In genomic region chr19:43124360-43124759, GRCh38 we compare ENCODE assay signal across 25 cellular contexts. TPM values are rescaled to one million over a fixed set of nuclear protein-coding genes. Genes with fewer than 3 reads are reported as not detected.
DNase-seq lines count a peak whose midpoint lies in the region; ATAC-seq, FAIRE-seq and TF ChIP-seq lines count a peak whose summit lies in the region.
"Had no signal": no experiment of that assay in that cellular context is flagged by ENCODE, and none has a peak within 500 bp of the region (broad histone marks: within the 10 kb centered on the region; RNA-seq: fewer than 3 reads in every experiment).

No MANE protein-coding gene starts in this region.

- no TSS peak for BruUV-seq in HepG2 (replicated peaks; lab: Mats Ljungman, UMichigan)

- no peak overlapping the region for H3K9ac ChIP-seq in liver (ENCODE audit: low read depth in 1 of 2, low read length in 2 of 2)
- H3K9ac ChIP-seq in HepG2 (ENCODE audit: insufficient read depth, low read depth, low read length) = no peak overlapping the region
- H3K9ac ChIP-seq in OCI-LY3 (ENCODE audit: low read length) = no peak overlapping the region

- H2AFZ ChIP-seq in HepG2 (ENCODE audit: low read length) = no peak overlapping the region
- H2AFZ ChIP-seq in OCI-LY3 (ENCODE audit: low read depth, low read length) = no peak overlapping the region

- H3K4me3 ChIP-seq in liver (ENCODE audit: low read depth in 1 of 3, low read length in 3 of 3) (no peak overlapping the region), HepG2 (replicated peaks in 1 of 3; ENCODE audit: insufficient read depth in 1 of 3, low read depth in 2 of 3, low read length in 3 of 3) (no peak overlapping the region), OCI-LY3 (ENCODE audit: low read length) (no peak overlapping the region), epithelial cell of proximal tubule (ENCODE audit: low read depth, low read length) (no peak overlapping the region)

- no peak for TF ChIP-seq EP300 in HepG2 (IDR thresholded peaks at IDR 0.05; ENCODE audit: low read depth in 2 of 2, low read length in 2 of 2)
- TF ChIP-seq EP300 in HepG2 (CRISPR knock-in tag; IDR thresholded peaks at IDR 0.05; ENCODE audit: borderline replicate concordance) = no peak

- CTCF ChIA-PET in HepG2 (lab: Yijun Ruan, JAX; ENCODE audit: low intra/inter-chr PET ratio, low total read pairs) = no interaction called here

- 64% methylated on average over 2 of the region's 2 CpGs for WGBS in liver
- 0% methylated on average over 2 of the region's 2 CpGs for WGBS in HepG2 (ENCODE audit: low lambda C conversion rate)

- no peak overlapping the region for H3K4me2 ChIP-seq in HepG2 (ENCODE audit: low read depth, low read length)
- H3K4me2 ChIP-seq in OCI-LY3 (ENCODE audit: low read length) = no peak overlapping the region

- no peak for TF ChIP-seq RAD21 in liver (IDR thresholded peaks at IDR 0.05)
- TF ChIP-seq RAD21 in HepG2 (CRISPR knock-in tag; IDR thresholded peaks at IDR 0.05) = no peak

- ATAC-seq in HepG2 (no peak), HG02798 (IDR thresholded peaks at IDR 0.05; ENCODE audit: poor library complexity, unreplicated experiment) (no peak)
- ATAC-seq: activated CD8-positive, alpha-beta memory T cell treated with anti-CD3 and anti-CD28 coated beads, Interleukin-2, amount 10 ng/mL, durations not matched to agents 7 days and 5 days had no signal

- H4K20me1 ChIP-seq in HepG2 (ENCODE audit: insufficient read depth, low read length) = no peaks in the 10 kb centered on the region
- H4K20me1 ChIP-seq in OCI-LY3 (ENCODE audit: insufficient read depth, low read length) = no peaks in the 10 kb centered on the region

- no peak for FAIRE-seq in HepG2 (lab: Jason Lieb, UNC)
- FAIRE-seq: RCC 7860 had no signal

- TF ChIP-seq CTCF in liver (IDR thresholded peaks at IDR 0.05; ENCODE audit: low read depth, low read length, missing input control) (peak; percentile 20), HepG2 (CRISPR knock-in tag; IDR thresholded peaks at IDR 0.05) (no peak), OCI-LY3 (IDR thresholded peaks at IDR 0.05; ENCODE audit: low read depth, low read length) (peak; percentile 21; the same call in 1 of the 2 replicates), epithelial cell of proximal tubule (conservative IDR thresholded peaks at IDR 0.05; ENCODE audit: low read depth, low read length) (peak; percentile 13)

- DNase-seq in HepG2 (ENCODE audit: low spot score) = no peak
- DNase-seq in epithelial cell of proximal tubule (ENCODE audit: low read depth) = no peak
- no peak for DNase-seq in COLO668 (lab: John Stamatoyannopoulos, UW; ENCODE audit: unreplicated experiment)
- DNase-seq in activated T-cell treated with anti-CD3 and anti-CD28 coated beads, Interleukin-2, amount 50 U/mL, for 1 hour = no peak
- DNase-seq in cerebellar cortex (ENCODE audit: low spot score) = no peak
- DNase-seq: activated CD4-positive, alpha-beta T cell treated with anti-CD3 and anti-CD28 coated beads, Interleukin-2, amount 10 ng/mL, durations not matched to agents 7 days and 5 days; activated CD8-positive, alpha-beta memory T cell treated with anti-CD3 and anti-CD28 coated beads, Interleukin-2, amount 10 ng/mL, durations not matched to agents 7 days and 5 days; aorta; cerebellar nuclear complex; DMS79; H7; KG1; NCI-H1048; NCI-H187 treated with DMSO at 0.1 percent for 48 hours; NCI-H345; stimulated activated CD4-positive, alpha-beta T cell treated with anti-CD3 and anti-CD28 coated beads, Interleukin-2, amount 100 ng/mL, for 48 hours; stimulated activated naive CD4-positive, alpha-beta T cell treated with Interleukin-2 at 50 U/mL for 16 hours; T-helper 2 cell had no signal

- no peaks in the 10 kb centered on the region for H3K79me2 ChIP-seq in HepG2 (ENCODE audit: insufficient read depth, low read length)
- H3K79me2 ChIP-seq in OCI-LY3 (ENCODE audit: low read length) = no peaks in the 10 kb centered on the region

- POLR2A ChIA-PET in HepG2 (lab: Yijun Ruan, JAX) = no interaction called here

- H3K36me3 ChIP-seq in liver (ENCODE audit: control insufficient read depth in 4 of 4, insufficient read depth in 3 of 4, low read depth in 1 of 4, low read length in 3 of 4) (no peaks in the 10 kb centered on the region), HepG2 (replicated peaks in 1 of 2; ENCODE audit: control insufficient read depth in 1 of 2, insufficient read depth in 2 of 2, low read length in 2 of 2) (no peaks in the 10 kb centered on the region), OCI-LY3 (replicated peaks; ENCODE audit: low read depth, low read length) (no peaks in the 10 kb centered on the region)

- no peak overlapping the region for H3K27ac ChIP-seq in liver (ENCODE audit: low read depth in 1 of 2, low read length in 2 of 2)
- H3K27ac ChIP-seq in HepG2 (ENCODE audit: extremely low read length, insufficient read depth, low read length) = no peak overlapping the region
- no peak overlapping the region for H3K27ac ChIP-seq in OCI-LY3 (ENCODE audit: low read length)

- H3K27me3 ChIP-seq in liver (ENCODE audit: control insufficient read depth in 4 of 4, insufficient read depth in 4 of 4, low read length in 3 of 4) (no peaks in the 10 kb centered on the region), HepG2 (ENCODE audit: control insufficient read depth in 1 of 2, insufficient read depth in 2 of 2, low read length in 2 of 2) (no peaks in the 10 kb centered on the region; a peak in 1 of 5 replicates), OCI-LY3 (ENCODE audit: low read depth, low read length) (peaks cover 8% of the 10 kb centered on the region)

- no peaks in the 10 kb centered on the region for H3K9me3 ChIP-seq in liver (ENCODE audit: control insufficient read depth in 4 of 4, low read length in 3 of 4)
- no peaks in the 10 kb centered on the region for H3K9me3 ChIP-seq in HepG2 (ENCODE audit: low read length)
- no peaks in the 10 kb centered on the region for H3K9me3 ChIP-seq in OCI-LY3 (ENCODE audit: insufficient read depth, low read length)

- TF ChIP-seq POLR2A in HepG2 (IDR thresholded peaks at IDR 0.05; ENCODE audit: insufficient read depth in 1 of 2, low read depth in 2 of 2, low read length in 2 of 2) = no peak

- in situ Hi-C loops in HepG2 (cut with HindIII; ENCODE audit: extremely low pct_ligation_motif_present, low pct_unique_long_range_greater_than_20kb) = loop anchor here (25.0 kb wide), 1 partner anchor 188 kb away; no protein-coding TSS in a partner anchor

- peaks cover 0 to 3% (median 0%) of the 10 kb centered on the region in 4 donors for H3K4me1 ChIP-seq in liver (ENCODE audit: control insufficient read depth in 4 of 4, insufficient read depth in 4 of 4, low read length in 3 of 4)
- no peaks in the 10 kb centered on the region for H3K4me1 ChIP-seq in HepG2 (ENCODE audit: insufficient read depth, low read length)
- H3K4me1 ChIP-seq in OCI-LY3 (ENCODE audit: low read length) = no peaks in the 10 kb centered on the region

- intact Hi-C loops in HepG2 (cut with micrococcal nuclease; ENCODE audit: unreplicated experiment) = no loop called here

TF ChIP-seq in liver, 16 proteins besides CTCF, POLR2A, EP300 and RAD21 (continues in another document):
- no peak for TF ChIP-seq JUND (IDR thresholded peaks at IDR 0.05)
- TF ChIP-seq, protein P1, sequence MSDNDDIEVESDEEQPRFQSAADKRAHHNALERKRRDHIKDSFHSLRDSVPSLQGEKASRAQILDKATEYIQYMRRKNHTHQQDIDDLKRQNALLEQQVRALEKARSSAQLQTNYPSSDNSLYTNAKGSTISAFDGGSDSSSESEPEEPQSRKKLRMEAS (IDR thresholded peaks at IDR 0.05) = no peak
- no peak for TF ChIP-seq GABPA (IDR thresholded peaks at IDR 0.05 in 1 of 2, conservative IDR thresholded peaks at IDR 0.05 in 1 of 2)

TF ChIP-seq in HepG2, 621 proteins besides CTCF, POLR2A, EP300 and RAD21:
- no peak for TF ChIP-seq MTA3 (CRISPR knock-in tag; IDR thresholded peaks at IDR 0.05)

RNA-seq across cellular contexts. Expression of gene PSG2, which starts 41.9 kb away (rescaled TPM):
- total RNA-seq in liver = not detected
- not detected for polyA plus RNA-seq in liver
- total RNA-seq in HepG2 (2016; rRNA removed; fragmentation: Illumina TruSeq; extraction: Trizol) = not detected in 2 replicates
- not detected in 2 replicates for total RNA-seq in HepG2 (2016; cell fraction: cytosol; rRNA removed; fragmentation: Illumina TruSeq; extraction: Trizol; ENCODE audit: low read depth)
- not detected in 2 replicates for total RNA-seq in HepG2 (2016; cell fraction: insoluble cytoplasmic fraction; rRNA removed; fragmentation: Illumina TruSeq; extraction: Trizol)
- total RNA-seq in HepG2 (2016; cell fraction: membrane; rRNA removed; fragmentation: Illumina TruSeq; extraction: Trizol) = not detected in 2 replicates
- total RNA-seq in HepG2 (2016; cell fraction: nucleus; rRNA removed; fragmentation: Illumina TruSeq; extraction: Trizol) = not detected in 2 replicates
- not detected in 2 replicates for polyA plus RNA-seq in HepG2 (2011; rRNA removed)
- polyA plus RNA-seq in HepG2 (2011; cell fraction: cytosol; rRNA removed) = not detected in 2 replicates
- polyA plus RNA-seq in HepG2 (2011; cell fraction: nucleus; rRNA removed) = not detected in 2 replicates
- polyA plus RNA-seq in HepG2 (2012) = not detected in 2 replicates
- polyA plus RNA-seq in HepG2 (2016; cell fraction: cytosol; fragmentation: Illumina TruSeq; extraction: Trizol; ENCODE audit: low read depth) = not detected in 2 replicates
- polyA plus RNA-seq in HepG2 (2016; cell fraction: insoluble cytoplasmic fraction; fragmentation: Illumina TruSeq; extraction: Trizol; ENCODE audit: low read depth) = not detected in 2 replicates
- polyA plus RNA-seq in HepG2 (2016; cell fraction: membrane; fragmentation: Illumina TruSeq; extraction: Trizol; ENCODE audit: low read depth) = not detected in 2 replicates
- polyA plus RNA-seq in HepG2 (2016; cell fraction: nucleus; fragmentation: Illumina TruSeq; extraction: Trizol; ENCODE audit: insufficient read depth, low read depth) = not detected in 2 replicates
- not detected in 2 replicates for polyA minus RNA-seq in HepG2 (2011; rRNA and poly(A)+ RNA removed; ENCODE audit: low replicate concordance)
- not detected in 2 replicates for polyA minus RNA-seq in HepG2 (2011; cell fraction: cytosol; rRNA and poly(A)+ RNA removed)
- polyA minus RNA-seq in HepG2 (2011; cell fraction: nucleus; rRNA and poly(A)+ RNA removed) = not detected in 2 replicates
- not detected in 2 replicates for total RNA-seq in epithelial cell of proximal tubule
- total RNA-seq: A172; activated CD4-positive, alpha-beta T cell treated with anti-CD3 and anti-CD28 coated beads, Interleukin-2, amount 10 ng/mL, durations not matched to agents 7 days and 5 days; activated CD8-positive, alpha-beta memory T cell treated with anti-CD3 and anti-CD28 coated beads, Interleukin-2, amount 10 ng/mL, durations not matched to agents 7 days and 5 days; aorta; H7; SK-MEL-5 had no signal
- polyA plus RNA-seq: aorta, esophagus had no signal
